In the genomic region with DNA sequence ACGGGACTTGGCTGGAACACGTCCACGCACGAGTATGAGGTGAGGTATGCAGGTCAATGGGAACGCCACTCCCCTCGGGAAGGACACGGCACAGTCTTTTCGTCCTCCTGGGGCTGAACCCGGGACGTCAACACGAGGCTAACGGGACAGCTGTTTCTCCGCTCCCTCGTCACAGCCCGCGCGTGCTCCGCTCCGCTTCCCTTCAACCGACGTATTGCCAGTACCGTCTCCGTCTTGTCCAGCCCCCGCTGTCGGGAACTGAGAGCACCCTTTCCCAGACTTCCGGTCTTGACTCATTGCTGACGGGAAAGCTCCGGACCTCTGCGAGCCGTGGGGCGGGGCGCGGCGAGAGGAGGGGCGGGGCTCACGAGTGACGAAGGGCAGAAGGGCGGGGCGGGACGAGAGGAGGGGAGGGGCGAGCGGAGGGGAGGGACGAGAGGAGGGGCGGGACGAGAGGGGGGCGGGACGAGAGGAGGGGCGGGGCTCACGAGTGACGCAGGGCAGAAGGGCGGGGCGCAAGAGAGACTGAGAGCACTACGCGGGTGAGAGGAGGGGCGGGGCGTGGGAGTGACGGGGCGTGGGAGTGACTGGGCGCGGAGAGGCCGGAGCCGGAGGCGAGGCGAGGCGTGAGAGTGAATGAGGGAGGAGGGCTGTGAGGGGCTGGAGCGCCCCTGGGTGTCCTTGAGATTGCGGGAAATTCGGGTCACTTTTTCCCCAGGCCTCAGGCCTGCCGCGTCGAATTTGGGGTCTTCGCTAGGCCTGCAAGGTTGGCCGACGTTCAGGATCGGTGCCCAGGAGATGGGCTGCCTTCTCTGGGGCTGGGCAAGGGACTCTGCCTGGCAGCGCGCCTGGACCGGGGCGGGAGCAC, we compare ENCODE assay signal across 8 cellular contexts. TPM values are rescaled to one million over a fixed set of nuclear protein-coding genes. Genes with fewer than 3 reads are reported as not detected.
A peak's percentile ranks its signal among the peaks of the same experiment; 100 is the strongest.
DNase-seq lines count a peak whose midpoint lies in the region; ATAC-seq, FAIRE-seq and TF ChIP-seq lines count a peak whose summit lies in the region.

No MANE protein-coding gene starts in this region.

- H3K9me3 ChIP-seq in A549 (no peaks in the 10 kb centered on the region), body of pancreas (no peaks in the 10 kb centered on the region), iPS DF 6.9 (ENCODE audit: control insufficient read depth, insufficient read depth, low read length) (no peaks in the 10 kb centered on the region), sigmoid colon (no peaks in the 10 kb centered on the region)

- TF ChIP-seq POLR2A in A549 (IDR thresholded peaks at IDR 0.05; ENCODE audit: low read length) (peak; percentile 97), body of pancreas (IDR thresholded peaks at IDR 0.05) (peak; percentile 95 to 99 (median 98)), sigmoid colon (IDR thresholded peaks at IDR 0.05) (peak; percentile 85 to 91)

- POLR2A ChIA-PET in A549 (lab: Yijun Ruan, JAX): interaction anchor here (0.6 to 2.0 kb wide), 18 partner anchors 8 to 463 kb away, joined by 3 to 19 read pairs (median 5); a partner anchor contains a TSS

- no peaks in the 10 kb centered on the region for H3K36me3 ChIP-seq in body of pancreas (replicated peaks in 1 of 2; ENCODE audit: insufficient read depth in 1 of 2, low read depth in 2 of 2)
- no peaks in the 10 kb centered on the region for H3K36me3 ChIP-seq in iPS DF 6.9 (ENCODE audit: control insufficient read depth, insufficient read depth, low read length)
- H3K36me3 ChIP-seq in sigmoid colon: no peaks in the 10 kb centered on the region

- CTCF ChIA-PET in A549 (lab: Yijun Ruan, JAX): interaction anchor here (0.6 to 12.9 kb wide), 7 partner anchors 10 to 199 kb away, joined by 3 to 268 read pairs (median 4); a partner anchor contains a TSS

- no peak for TF ChIP-seq CTCF in A549 (IDR thresholded peaks at IDR 0.05)
- TF ChIP-seq CTCF in body of pancreas (IDR thresholded peaks at IDR 0.05): no peak
- no peak for TF ChIP-seq CTCF in sigmoid colon (IDR thresholded peaks at IDR 0.05)

- no peak for FAIRE-seq in A549 (lab: Jason Lieb, UNC)
- peak; percentile 31 for FAIRE-seq in TTC549 (lab: Jason Lieb, UNC)

- H3K4me3 ChIP-seq in A549 (peak overlapping the region; percentile 72), body of pancreas (peak overlapping the region in 1 of 2 donors; percentile 35), iPS DF 6.9 (ENCODE audit: low read length) (peak overlapping the region; percentile 73), sigmoid colon (peak overlapping the region; percentile 43 to 68 (median 60))

- ATAC-seq in A549: peak; percentile 97
- ATAC-seq in GM18861 (IDR thresholded peaks at IDR 0.05; ENCODE audit: unreplicated experiment): peak; percentile 63
- peak; percentile 86 for ATAC-seq in HG03066 (IDR thresholded peaks at IDR 0.05; ENCODE audit: low read depth, unreplicated experiment)
- ATAC-seq in body of pancreas: peak; percentile 94

- no peak for TF ChIP-seq RAD21 in A549 (conservative IDR thresholded peaks at IDR 0.05 in 1 of 2, IDR thresholded peaks at IDR 0.05 in 1 of 2)

- peaks cover 8% of the 10 kb centered on the region; the same call in 1 of the 3 replicates for H3K4me1 ChIP-seq in A549
- H3K4me1 ChIP-seq in body of pancreas: peaks cover 14% of the 10 kb centered on the region
- no peaks in the 10 kb centered on the region; the same call in 1 of the 2 replicates for H3K4me1 ChIP-seq in iPS DF 6.9 (ENCODE audit: control insufficient read depth, insufficient read depth, low read length)
- H3K4me1 ChIP-seq in sigmoid colon: peaks cover 0 to 13% (median 8%) of the 10 kb centered on the region in 4 donors

- H3K4me2 ChIP-seq in A549: peak overlapping the region; percentile 98

- intact Hi-C loops in body of pancreas (cut with DNase I): no loop called here
- intact Hi-C loops in sigmoid colon (cut with DNase I): loop anchor here (1.0 to 10.0 kb wide), 3 partner anchors 9 to 345 kb away; a partner anchor contains a TSS

- no peaks in the 10 kb centered on the region for H3K27me3 ChIP-seq in body of pancreas
- no peaks in the 10 kb centered on the region for H3K27me3 ChIP-seq in iPS DF 6.9 (ENCODE audit: control insufficient read depth, insufficient read depth, low read length)
- H3K27me3 ChIP-seq in sigmoid colon: no peaks in the 10 kb centered on the region

- TF ChIP-seq EP300 in A549 (IDR thresholded peaks at IDR 0.05): no peak
- peak; percentile 95 to 100 (median 98) for TF ChIP-seq EP300 in sigmoid colon (IDR thresholded peaks at IDR 0.05)

- under 1% methylated on average over 40 of the region's 79 CpGs for WGBS in A549 (ENCODE audit: missing lambda C conversion rate)
- WGBS in body of pancreas, 2 donors: 0 to 1% methylated on average over 53 to 69 of the region's 79 CpGs
- WGBS in iPS DF 6.9 (ENCODE audit: insufficient coverage, insufficient read length): no CpG with 5 or more reads among the region's 79 CpGs
- 1% methylated on average over 78 to 79 of the region's 79 CpGs for WGBS in sigmoid colon, 2 donors

- peak; percentile 93 to 98 for DNase-seq in A549 (ENCODE audit: low read depth in 1 of 2, low spot score in 1 of 2)
- peak; percentile 90 for DNase-seq in NCI-H2107 treated with DMSO at 0.1 percent for 48 hours (lab: John Stamatoyannopoulos, UW; ENCODE audit: unreplicated experiment)
- DNase-seq in body of pancreas: peak; percentile 97 to 98 (median 98)
- no peak for DNase-seq in iPS DF 6.9 (ENCODE audit: low read depth, low spot score)
- peak; percentile 99 for DNase-seq in sigmoid colon

- H3K27ac ChIP-seq in A549 (peak overlapping the region; percentile 95 to 98), body of pancreas (peak overlapping the region; percentile 90 to 98 (median 96)), iPS DF 6.9 (ENCODE audit: low read length) (no peak overlapping the region), sigmoid colon (peak overlapping the region; percentile 90 to 94 (median 93))

TF ChIP-seq in A549, 52 proteins besides CTCF, POLR2A, EP300 and RAD21 (continues in another document):
- TF ChIP-seq RARB (CRISPR knock-in tag; IDR thresholded peaks at IDR 0.05) (0 out of 2 replicates have a peak, but pooled peaks have one; percentile 33), BHLHE40 (IDR thresholded peaks at IDR 0.05; ENCODE audit: low read depth, low read length) (0 out of 2 replicates have a peak, but pooled peaks have one; percentile 33), MAFK (IDR thresholded peaks at IDR 0.05; ENCODE audit: partially characterized antibody) (no peak), FOXS1 (CRISPR knock-in tag; IDR thresholded peaks at IDR 0.05) (0 out of 2 replicates have a peak, but pooled peaks have one; percentile 48), ZSCAN20 (CRISPR knock-in tag; IDR thresholded peaks at IDR 0.05) (0 out of 2 replicates have a peak, but pooled peaks have one; percentile 18), TFCP2L1 (CRISPR knock-in tag; IDR thresholded peaks at IDR 0.05) (0 out of 2 replicates have a peak, but pooled peaks have one; percentile 28), FOSL2 (IDR thresholded peaks at IDR 0.05) (no peak), FOSL2 (CRISPR knock-in tag; IDR thresholded peaks at IDR 0.05) (peak; percentile 84), ZC3H11A (IDR thresholded peaks at IDR 0.05) (no peak), RCOR1 (IDR thresholded peaks at IDR 0.05; ENCODE audit: low read depth, low read length) (0 out of 2 replicates have a peak, but pooled peaks have one; percentile 22), HOXB5 (CRISPR knock-in tag; IDR thresholded peaks at IDR 0.05) (peak; percentile 88), MAZ (IDR thresholded peaks at IDR 0.05; ENCODE audit: borderline replicate concordance, low read depth, low read length) (no peak)
- TF ChIP-seq, protein P1, sequence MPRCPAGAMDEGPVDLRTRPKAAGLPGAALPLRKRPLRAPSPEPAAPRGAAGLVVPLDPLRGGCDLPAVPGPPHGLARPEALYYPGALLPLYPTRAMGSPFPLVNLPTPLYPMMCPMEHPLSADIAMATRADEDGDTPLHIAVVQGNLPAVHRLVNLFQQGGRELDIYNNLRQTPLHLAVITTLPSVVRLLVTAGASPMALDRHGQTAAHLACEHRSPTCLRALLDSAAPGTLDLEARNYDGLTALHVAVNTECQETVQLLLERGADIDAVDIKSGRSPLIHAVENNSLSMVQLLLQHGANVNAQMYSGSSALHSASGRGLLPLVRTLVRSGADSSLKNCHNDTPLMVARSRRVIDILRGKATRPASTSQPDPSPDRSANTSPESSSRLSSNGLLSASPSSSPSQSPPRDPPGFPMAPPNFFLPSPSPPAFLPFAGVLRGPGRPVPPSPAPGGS (IDR thresholded peaks at IDR 0.05): peak; percentile 45; the same call in 1 of the 3 replicates
- TF ChIP-seq, protein P2, sequence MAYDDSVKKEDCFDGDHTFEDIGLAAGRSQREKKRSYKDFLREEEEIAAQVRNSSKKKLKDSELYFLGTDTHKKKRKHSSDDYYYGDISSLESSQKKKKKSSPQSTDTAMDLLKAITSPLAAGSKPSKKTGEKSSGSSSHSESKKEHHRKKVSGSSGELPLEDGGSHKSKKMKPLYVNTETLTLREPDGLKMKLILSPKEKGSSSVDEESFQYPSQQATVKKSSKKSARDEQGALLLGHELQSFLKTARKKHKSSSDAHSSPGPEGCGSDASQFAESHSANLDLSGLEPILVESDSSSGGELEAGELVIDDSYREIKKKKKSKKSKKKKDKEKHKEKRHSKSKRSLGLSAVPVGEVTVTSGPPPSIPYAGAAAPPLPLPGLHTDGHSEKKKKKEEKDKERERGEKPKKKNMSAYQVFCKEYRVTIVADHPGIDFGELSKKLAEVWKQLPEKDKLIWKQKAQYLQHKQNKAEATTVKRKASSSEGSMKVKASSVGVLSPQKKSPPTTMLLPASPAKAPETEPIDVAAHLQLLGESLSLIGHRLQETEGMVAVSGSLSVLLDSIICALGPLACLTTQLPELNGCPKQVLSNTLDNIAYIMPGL (CRISPR knock-in tag; IDR thresholded peaks at IDR 0.05; ENCODE audit: borderline replicate concordance): peak; percentile 58; the same call in 1 of the 2 replicates
- TF ChIP-seq, protein P3, sequence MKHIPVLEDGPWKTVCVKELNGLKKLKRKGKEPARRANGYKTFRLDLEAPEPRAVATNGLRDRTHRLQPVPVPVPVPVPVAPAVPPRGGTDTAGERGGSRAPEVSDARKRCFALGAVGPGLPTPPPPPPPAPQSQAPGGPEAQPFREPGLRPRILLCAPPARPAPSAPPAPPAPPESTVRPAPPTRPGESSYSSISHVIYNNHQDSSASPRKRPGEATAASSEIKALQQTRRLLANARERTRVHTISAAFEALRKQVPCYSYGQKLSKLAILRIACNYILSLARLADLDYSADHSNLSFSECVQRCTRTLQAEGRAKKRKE (CRISPR knock-in tag; IDR thresholded peaks at IDR 0.05; ENCODE audit: low read depth): peak; percentile 86; the same call in 1 of the 2 replicates

RNA-seq across cellular contexts. Expression of a gene that starts 22.2 kb away (rescaled TPM):
- polyA plus RNA-seq in A549 (2011; rRNA removed) (not detected in 2 replicates), A549 (2017; fragmentation: RNase III; extraction: RNeasy Plus Mini Kit Qiagen cat#74134 plus additional on column Dnase treatment) (not detected in 3 replicates), sigmoid colon (not detected)
- not detected in 2 replicates for polyA plus RNA-seq in A549 (2012; cell fraction: cytosol; rRNA removed)
- polyA plus RNA-seq in A549 (2012; cell fraction: nucleus; rRNA removed): not detected in 2 replicates
- polyA minus RNA-seq in A549 (2011; rRNA and poly(A)+ RNA removed): not detected in 2 replicates
- total RNA-seq in body of pancreas (not detected), sigmoid colon (not detected)
